Comparison of ENCODE assay signal across 8 cellular contexts in genomic region chr5:142713151-142713706, GRCh38.
DNase-seq lines count a peak whose midpoint lies in the region; ATAC-seq and TF ChIP-seq lines count a peak whose summit lies in the region.

No MANE protein-coding gene starts in this region.

- TF ChIP-seq CTCF in AG09309 (IDR thresholded peaks at IDR 0.05; ENCODE audit: control insufficient read depth, insufficient read depth, low read depth, low read length, missing control alignments) (peak; percentile 83), choroid plexus epithelial cell (conservative IDR thresholded peaks at IDR 0.05; ENCODE audit: low read depth, low read length) (peak; percentile 79)

- H3K4me3 ChIP-seq in AG09309 (ENCODE audit: control insufficient read depth, low read depth, low read length) (peak overlapping the region; percentile 59), choroid plexus epithelial cell (ENCODE audit: low read depth, low read length) (peak overlapping the region; percentile 59)

- DNase-seq in AG09309 (ENCODE audit: low read depth) (no peak), NCI-H345 (lab: John Stamatoyannopoulos, UW) (peak; percentile 89), choroid plexus epithelial cell (ENCODE audit: low read depth) (peak; percentile 85)
- DNase-seq in activated CD4-positive, alpha-beta T cell treated with anti-CD3 and anti-CD28 coated beads for 24 hours (ENCODE audit: low read depth in 2 of 2): peak; percentile 77 to 80
- DNase-seq in stimulated activated CD4-positive, alpha-beta T cell treated with anti-CD3 and anti-CD28 coated beads, Interleukin-1b, Interleukin-23, amount 100 ng/mL, for 24 hours (ENCODE audit: low read depth in 4 of 4, low spot score in 1 of 4): peak; percentile 67 to 81 (median 75)

- ATAC-seq in GM18907 (IDR thresholded peaks at IDR 0.05; ENCODE audit: unreplicated experiment) (peak; percentile 98), HG03159 (IDR thresholded peaks at IDR 0.05; ENCODE audit: unreplicated experiment) (peak; percentile 97)

- H3K27ac ChIP-seq in layer of hippocampus (ENCODE audit: low read depth, low read length): peak overlapping the region; percentile 87

- H3K27me3 ChIP-seq in layer of hippocampus (ENCODE audit: control insufficient read depth, insufficient read depth, low read length): no peaks in the 10 kb centered on the region
